Comparison of ENCODE assay signal across 15 cellular contexts in genomic region chr11:76910620-76911414, GRCh38. TPM values are rescaled to one million over a fixed set of nuclear protein-coding genes. Genes with fewer than 3 reads are reported as not detected.
DNase-seq lines count a peak whose midpoint lies in the region; ATAC-seq and TF ChIP-seq lines count a peak whose summit lies in the region.
"Had no signal": no experiment of that assay in that cellular context is flagged by ENCODE, and none has a peak within 500 bp of the region (broad histone marks: within the 10 kb centered on the region; RNA-seq: fewer than 3 reads in every experiment).

No MANE protein-coding gene starts in this region.

- H3K4me3 ChIP-seq in HAP-1 = no peak overlapping the region
- peak overlapping the region; percentile 3 for H3K4me3 ChIP-seq in suprapubic skin

- TF ChIP-seq EP300 in suprapubic skin (IDR thresholded peaks at IDR 0.05) = no peak

- H3K9me3 ChIP-seq in HAP-1 (no peaks in the 10 kb centered on the region), suprapubic skin (no peaks in the 10 kb centered on the region)

- H3K36me3 ChIP-seq in HAP-1 (replicated peaks) (no peaks in the 10 kb centered on the region), suprapubic skin (no peaks in the 10 kb centered on the region)

- intact Hi-C loops in left colon (cut with DNase I, micrococcal nuclease) = no loop called here

- H3K27ac ChIP-seq in suprapubic skin = no peak overlapping the region

- no peak for TF ChIP-seq POLR2A in erythroblast (IDR thresholded peaks at IDR 0.05; ENCODE audit: low read length)
- TF ChIP-seq POLR2A in suprapubic skin (IDR thresholded peaks at IDR 0.05) = no peak

- H3K4me1 ChIP-seq in HAP-1 (peaks cover 14% of the 10 kb centered on the region), suprapubic skin (peaks cover 6% of the 10 kb centered on the region)

- TF ChIP-seq CTCF in suprapubic skin (IDR thresholded peaks at IDR 0.05) = no peak

- ATAC-seq in left colon (no peak), HG03442 (IDR thresholded peaks at IDR 0.05; ENCODE audit: unreplicated experiment) (no peak), GM18517 (IDR thresholded peaks at IDR 0.05; ENCODE audit: unreplicated experiment) (no peak)
- ATAC-seq: Panc1 had no signal

- in situ Hi-C loops in HAP-1 (cut with MboI; ENCODE audit: low sequenced_read_pairs) = loop anchor here (10.0 kb wide), 2 partner anchors 106 to 176 kb away; no protein-coding TSS in a partner anchor

- 61% methylated on average over 9 of the region's 9 CpGs for WGBS in suprapubic skin

- H3K27me3 ChIP-seq in HAP-1 (ENCODE audit: low read depth) (no peaks in the 10 kb centered on the region), suprapubic skin (no peaks in the 10 kb centered on the region)

- DNase-seq in HAP-1 (ENCODE audit: low spot score in 2 of 2) (peak; percentile 52 to 74), erythroblast (lab: John Stamatoyannopoulos, UW) (peak; percentile 27 to 38), left colon (peak; percentile 11 to 25), suprapubic skin (ENCODE audit: low spot score in 2 of 2) (peak in 1 of 2 donors; percentile 74)
- no peak for DNase-seq in stimulated activated naive CD4-positive, alpha-beta T cell (lab: John Stamatoyannopoulos, UW)
- no peak for DNase-seq in activated CD8-positive, alpha-beta memory T cell treated with anti-CD3 and anti-CD28 coated beads, Interleukin-2, amount 50 U/mL, for 4 hours
- DNase-seq: activated CD4-positive, alpha-beta T cell treated with anti-CD3 and anti-CD28 coated beads, Interleukin-2, amount 50 U/mL, for 1 hour; CD4-positive, alpha-beta T cell; head of caudate nucleus; NCI-H187; NCI-H524 treated with DMSO at 0.1 percent for 48 hours; stimulated activated CD8-positive, alpha-beta memory T cell treated with anti-CD3 and anti-CD28 coated beads, Interleukin-4, amount 100 ng/mL, for 48 hours had no signal

RNA-seq across cellular contexts. Expression of gene ACER3, which starts 50.1 kb away (rescaled TPM):
- 10 to 100 TPM; 38.9 to 55.5 TPM for total RNA-seq in left colon
- total RNA-seq in suprapubic skin = 10 to 100 TPM in 1 of 4 donors, 1 to 10 TPM in 3; 8.9 to 10.1 (median 9.5) TPM

Comparison
In these comparisons a context has a peak if more than half of its experiments do, and no peak if none do; other contexts are left out.
1. DNase-seq: peak in HAP-1 (2 of 2), erythroblast (2 of 2) and left colon (2 of 2); none in stimulated activated naive CD4-positive, alpha-beta T cell (0 of 6) and activated CD8-positive, alpha-beta memory T cell treated with anti-CD3 and anti-CD28 coated beads, Interleukin-2, amount 50 U/mL, for 4 hours (single experiment).